ENCODE assay signal across 8 cellular contexts in the genomic region with DNA sequence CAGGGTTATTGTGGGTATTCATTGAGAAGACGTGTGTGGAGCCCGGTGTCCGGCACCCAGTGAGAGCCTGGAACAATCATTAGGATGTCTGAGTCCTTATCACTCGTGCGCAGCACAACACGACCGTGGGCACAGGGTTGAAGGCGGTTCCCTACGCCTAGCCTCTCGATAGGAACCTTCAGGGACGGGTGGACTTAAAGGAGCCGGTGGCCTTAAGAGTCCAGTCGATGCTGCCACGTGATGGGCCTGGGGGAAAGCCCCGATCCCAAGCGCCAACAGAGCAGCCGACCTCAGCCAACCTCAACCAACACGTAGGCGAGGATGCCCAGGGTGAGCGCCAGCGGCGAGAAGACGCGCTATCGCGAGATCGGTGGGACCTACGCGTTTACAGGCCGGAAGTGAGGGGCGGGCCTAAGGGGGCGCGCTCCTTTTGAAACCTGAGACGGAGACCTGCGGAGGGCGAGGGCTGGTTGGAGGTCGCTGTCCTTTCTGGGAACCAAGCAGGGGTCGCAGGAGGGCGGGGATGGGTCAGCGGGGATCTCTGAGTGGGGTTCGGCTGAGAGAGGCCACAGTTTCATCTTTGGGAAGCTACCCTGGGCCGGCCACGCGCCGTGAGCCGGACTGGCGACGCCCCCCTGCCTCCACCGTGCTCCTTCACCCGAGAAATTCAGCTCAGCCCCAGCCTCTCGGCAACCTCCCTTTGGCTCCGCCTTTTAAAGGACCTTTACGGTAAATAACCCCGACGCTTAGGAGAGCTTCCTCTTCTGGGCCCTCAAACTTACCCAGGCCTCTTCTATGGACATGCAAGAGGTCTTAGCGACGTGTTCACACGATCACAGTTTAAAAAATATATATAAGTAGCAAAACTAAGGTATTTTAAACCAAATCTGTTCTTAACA. TPM values are rescaled to one million over a fixed set of nuclear protein-coding genes. Genes with fewer than 3 reads are reported as not detected.
DNase-seq lines count a peak whose midpoint lies in the region; ATAC-seq and TF ChIP-seq lines count a peak whose summit lies in the region.

No MANE protein-coding gene starts in this region.

- H3K36me3 Mint-ChIP-seq in Caco-2 (ENCODE audit: insufficient read depth, unreplicated experiment) (peaks cover 12% of the 10 kb centered on the region), naive B cell (peaks cover 0 to 3% of the 10 kb centered on the region in 2 donors)
- no peaks in the 10 kb centered on the region for H3K36me3 Mint-ChIP-seq in activated T-cell treated with anti-CD3 and anti-CD28 coated beads, Interleukin-2, amount 50 U/mL, for 4 hours (ENCODE audit: insufficient read depth)

- DNase-seq in Caco-2, result peak; percentile 96 to 97
- peak; percentile 89 for DNase-seq in GM20000 (ENCODE audit: low spot score)
- DNase-seq in HUDEP-2 (lab: John Stamatoyannopoulos, UW; ENCODE audit: unreplicated experiment in 76 of 76), result peak in 74 of 76 experiments; percentile 28 to 92 (median 74)
- DNase-seq in activated T-cell treated with anti-CD3 and anti-CD28 coated beads, Interleukin-2, amount 50 U/mL, for 4 hours, result peak; percentile 84
- DNase-seq in fibroblast of gingiva (ENCODE audit: low read depth), result peak; percentile 80
- peak; percentile 83 for DNase-seq in naive B cell
- peak; percentile 81 for DNase-seq in stimulated activated CD8-positive, alpha-beta memory T cell treated with anti-CD3 and anti-CD28 coated beads, Interleukin-7, amount 100 ng/mL, for 4 hours (ENCODE audit: low read depth in 2 of 2)

- POLR2A ChIA-PET in Caco-2 (lab: Charles Lee), result interaction anchor here (0.5 to 1.6 kb wide), 5 partner anchors 11 to 479 kb away, joined by 3 to 13 read pairs (median 4); a partner anchor contains a TSS

- H3K9ac ChIP-seq in OCI-LY3 (ENCODE audit: low read length), result peak overlapping the region; percentile 90

- H3K4me3 Mint-ChIP-seq in Caco-2 (ENCODE audit: unreplicated experiment) (peak overlapping the region; percentile 85), naive B cell (peak overlapping the region; percentile 83 to 92 (median 89))
- H3K4me3 Mint-ChIP-seq in activated T-cell treated with anti-CD3 and anti-CD28 coated beads, Interleukin-2, amount 50 U/mL, for 4 hours, result peak overlapping the region; percentile 80

- H3K4me3 ChIP-seq in Caco-2 (ENCODE audit: low read depth, low read length) (peak overlapping the region; percentile 74), OCI-LY3 (ENCODE audit: low read length) (peak overlapping the region; percentile 90)

- H3K36me3 ChIP-seq in Caco-2 (ENCODE audit: control insufficient read depth, insufficient read depth, low read length) (no peaks in the 10 kb centered on the region), OCI-LY3 (replicated peaks; ENCODE audit: low read depth, low read length) (no peaks in the 10 kb centered on the region)

- no peaks in the 10 kb centered on the region for H3K9me3 Mint-ChIP-seq in Caco-2 (ENCODE audit: unreplicated experiment)
- no peaks in the 10 kb centered on the region for H3K9me3 Mint-ChIP-seq in activated T-cell treated with anti-CD3 and anti-CD28 coated beads, Interleukin-2, amount 50 U/mL, for 4 hours
- no peaks in the 10 kb centered on the region for H3K9me3 Mint-ChIP-seq in naive B cell

- H3K4me2 ChIP-seq in OCI-LY3 (ENCODE audit: low read length), result peak overlapping the region; percentile 87

- CTCF ChIA-PET in Caco-2 (lab: Charles Lee), result interaction anchor here (0.6 to 4.5 kb wide), 7 partner anchors 11 to 225 kb away, joined by 4 to 45 read pairs (median 5); a partner anchor contains a TSS

- intact Hi-C loops in Caco-2 (cut with micrococcal nuclease; ENCODE audit: unreplicated experiment), result no loop called here

- BruUV-seq in Caco-2 (replicated peaks; lab: Mats Ljungman, UMichigan), result TSS peak; percentile 72

- H3K27ac Mint-ChIP-seq in Caco-2 (ENCODE audit: unreplicated experiment), result peak overlapping the region; percentile 84
- peak overlapping the region; percentile 54 to 98 (median 90) for H3K27ac Mint-ChIP-seq in naive B cell

- no peaks in the 10 kb centered on the region for H3K9me3 ChIP-seq in Caco-2
- no peaks in the 10 kb centered on the region for H3K9me3 ChIP-seq in OCI-LY3 (ENCODE audit: insufficient read depth, low read length)

- peaks cover 3% of the 10 kb centered on the region for H3K27me3 Mint-ChIP-seq in Caco-2 (ENCODE audit: insufficient read depth, unreplicated experiment)
- peaks cover 7% of the 10 kb centered on the region for H3K27me3 Mint-ChIP-seq in activated T-cell treated with anti-CD3 and anti-CD28 coated beads, Interleukin-2, amount 50 U/mL, for 4 hours (ENCODE audit: low read depth)
- H3K27me3 Mint-ChIP-seq in naive B cell, result peaks cover 24 to 41% (median 34%) of the 10 kb centered on the region in 3 donors

- H3K4me1 Mint-ChIP-seq in Caco-2 (ENCODE audit: low read depth, unreplicated experiment) (peaks cover 8% of the 10 kb centered on the region), naive B cell (peaks cover 7 to 12% (median 9%) of the 10 kb centered on the region in 3 donors)
- peaks cover 4% of the 10 kb centered on the region for H3K4me1 Mint-ChIP-seq in activated T-cell treated with anti-CD3 and anti-CD28 coated beads, Interleukin-2, amount 50 U/mL, for 4 hours (ENCODE audit: low read depth)

- peaks cover 9% of the 10 kb centered on the region; the same call in 1 of the 2 replicates for H3K4me1 ChIP-seq in Caco-2
- peaks cover 18% of the 10 kb centered on the region for H3K4me1 ChIP-seq in OCI-LY3 (ENCODE audit: low read length)

- no peaks in the 10 kb centered on the region for H4K20me1 ChIP-seq in OCI-LY3 (ENCODE audit: insufficient read depth, low read length)

- peak overlapping the region; percentile 61 for H3K27ac ChIP-seq in OCI-LY3 (ENCODE audit: low read length)

- ATAC-seq in activated T-cell treated with anti-CD3 and anti-CD28 coated beads, Interleukin-2, amount 50 U/mL, for 4 hours, result peak; percentile 98 to 99
- peak; percentile 96 to 97 for ATAC-seq in naive B cell (ENCODE audit: low read depth in 2 of 2)

- H3K27me3 ChIP-seq in Caco-2 (replicated peaks; ENCODE audit: control insufficient read depth, insufficient read depth, low read length) (no peaks in the 10 kb centered on the region), OCI-LY3 (ENCODE audit: low read depth, low read length) (no peaks in the 10 kb centered on the region)

- H3K79me2 ChIP-seq in OCI-LY3 (ENCODE audit: low read length), result peaks cover 8% of the 10 kb centered on the region

- TF ChIP-seq CTCF in Caco-2 (IDR thresholded peaks at IDR 0.05; ENCODE audit: insufficient read depth in 1 of 2, low read depth in 1 of 2, low read length in 1 of 2, severe bottlenecking in 1 of 2, unreplicated experiment in 1 of 2) (no peak), GM20000 (IDR thresholded peaks at IDR 0.05; ENCODE audit: extremely low read depth, missing control alignments) (no peak), OCI-LY3 (IDR thresholded peaks at IDR 0.05; ENCODE audit: low read depth, low read length) (no peak)

- peak overlapping the region; percentile 52; the same call in 1 of the 2 replicates for H2AFZ ChIP-seq in OCI-LY3 (ENCODE audit: low read depth, low read length)

RNA-seq across cellular contexts. Expression of a gene that starts 28.3 kb away (rescaled TPM):
- 0.81 and 1.2 TPM in 2 replicates for total RNA-seq in Caco-2 (2022)
- total RNA-seq in activated T-cell treated with anti-CD3 and anti-CD28 coated beads, Interleukin-2, amount 50 U/mL, for 4 hours, result 1 to 10 TPM; 1.4 to 2.7 (median 2.3) TPM
- polyA plus RNA-seq in naive B cell (ENCODE audit: low read depth in 6 of 6), result 10 to 100 TPM in 3 of 6 donors, 1 to 10 TPM in 3; 6.4 to 23.9 (median 10.7) TPM

RNA-seq across cellular contexts. Expression of a gene that starts 49.4 kb away (rescaled TPM):
- total RNA-seq in Caco-2 (2022), result 18.3 and 20.3 TPM in 2 replicates
- under 1 TPM in 1 of 3 donors, not detected in 2; 0.11 TPM for total RNA-seq in activated T-cell treated with anti-CD3 and anti-CD28 coated beads, Interleukin-2, amount 50 U/mL, for 4 hours
- polyA plus RNA-seq in naive B cell (ENCODE audit: low read depth in 6 of 6), result under 1 TPM in 4 of 6 donors, not detected in 2; 0.44 to 0.79 (median 0.57) TPM

RNA-seq across cellular contexts. Expression of a gene that starts 50.5 kb away (rescaled TPM):
- total RNA-seq in Caco-2 (2022), result 0.18 and 0.21 TPM in 2 replicates
- not detected for total RNA-seq in activated T-cell treated with anti-CD3 and anti-CD28 coated beads, Interleukin-2, amount 50 U/mL, for 4 hours
- polyA plus RNA-seq in naive B cell (ENCODE audit: low read depth in 6 of 6), result not detected

Comparison
In these comparisons a context has a peak if more than half of its experiments do, and no peak if none do; other contexts are left out.
1. Peak in every context shown above with its lines: DNase-seq, ATAC-seq, H3K4me3 ChIP-seq and H3K27ac ChIP-seq.
2. RNA of a gene that starts 49.4 kb away (total RNA-seq): 18.3 to 20.3 TPM in Caco-2; 0.11 TPM in activated T-cell treated with anti-CD3 and anti-CD28 coated beads, Interleukin-2, amount 50 U/mL, for 4 hours; every median in the first group is over 10 times any median in the second.